ENCODE assay signal across 1 cellular context in the genomic region with DNA sequence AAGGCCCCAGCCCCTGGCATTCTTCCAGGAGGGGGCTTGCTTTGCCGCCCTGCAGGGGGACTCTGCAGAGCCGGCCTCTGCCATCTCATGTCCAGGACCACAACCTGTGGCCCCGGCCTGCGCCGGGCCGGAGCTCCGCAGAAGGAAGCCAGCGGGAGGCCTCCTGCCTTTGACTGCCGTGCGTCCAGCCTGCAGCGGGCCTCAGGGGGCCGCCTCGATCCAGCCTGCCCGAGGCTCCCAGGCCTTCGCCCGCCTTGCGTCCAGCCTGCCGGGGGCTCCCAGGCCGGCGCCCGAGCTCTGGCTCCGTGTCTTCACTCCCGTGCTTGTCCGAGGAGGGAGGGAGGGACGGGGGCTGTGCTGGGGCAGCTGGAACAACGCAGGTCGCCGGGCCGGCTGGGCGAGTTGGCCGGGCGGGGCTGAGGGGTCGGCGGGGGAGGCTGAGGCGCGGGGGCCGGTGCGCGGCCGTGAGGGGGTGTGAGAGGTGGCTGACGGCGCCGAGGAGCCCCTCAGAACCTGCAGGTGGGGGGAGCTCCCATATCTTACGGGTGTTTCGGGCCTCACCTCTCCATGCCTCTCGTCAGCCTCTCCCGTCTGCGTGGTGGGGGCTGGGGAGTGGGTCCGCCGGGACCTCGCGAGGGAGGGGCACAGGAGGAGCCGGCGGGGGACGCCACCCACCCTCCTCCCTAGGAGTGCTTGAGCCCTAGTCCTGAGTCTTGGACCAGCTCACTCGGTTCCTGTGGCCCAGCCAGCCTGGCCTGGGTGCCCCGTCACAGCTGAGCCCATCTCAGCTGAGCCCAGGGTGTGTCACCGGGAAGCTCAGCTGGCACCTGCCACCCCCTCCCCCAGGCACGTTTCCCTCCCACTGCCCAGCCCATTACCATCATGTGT.
TF ChIP-seq lines count a peak whose summit lies in the region.

No MANE protein-coding gene starts in this region.

TF ChIP-seq in HEK293T, 16 proteins besides CTCF, POLR2A, EP300 and RAD21 (continued from another document):
- no peak for TF ChIP-seq CTBP1 (IDR thresholded peaks at IDR 0.05; ENCODE audit: borderline replicate concordance)
TF ChIP-seq in HEK293T: peak in this region for 0.
